In genomic region chr11:8707541-8708270, GRCh38 we compare ENCODE assay signal across 14 cellular contexts. TPM values are rescaled to one million over a fixed set of nuclear protein-coding genes. Genes with fewer than 3 reads are reported as not detected.
A peak's percentile ranks its signal among the peaks of the same experiment; 100 is the strongest.
DNase-seq lines count a peak whose midpoint lies in the region; ATAC-seq and TF ChIP-seq lines count a peak whose summit lies in the region.
"Had no signal": no experiment of that assay in that cellular context is flagged by ENCODE, and none has a peak within 500 bp of the region (broad histone marks: within the 10 kb centered on the region; RNA-seq: fewer than 3 reads in every experiment).

No MANE protein-coding gene starts in this region.

- no peak overlapping the region for H3K18ac ChIP-seq in mesenchymal stem cell (ENCODE audit: low read depth in 1 of 2, low read length in 2 of 2)

- H3K9me3 ChIP-seq in mesenchymal stem cell (ENCODE audit: control insufficient read depth, low read length) (peaks cover 5% of the 10 kb centered on the region), testis (no peaks in the 10 kb centered on the region)

- no peak overlapping the region for H3K14ac ChIP-seq in mesenchymal stem cell (ENCODE audit: low read length in 2 of 2)

- H3K4me3 ChIP-seq in mesenchymal stem cell (ENCODE audit: insufficient read depth in 1 of 2, low read depth in 1 of 2, low read length in 2 of 2) (no peak overlapping the region), testis (no peak overlapping the region)

- H2BK120ac ChIP-seq in mesenchymal stem cell (ENCODE audit: low read depth, low read length), result no peak overlapping the region

- peak; percentile 66 for DNase-seq in NCI-H2107 (lab: John Stamatoyannopoulos, UW)
- DNase-seq in caudate nucleus (lab: John Stamatoyannopoulos, UW), result peak in 4 of 61 donors; percentile 14 to 45 (median 34)
- no peak for DNase-seq in mesenchymal stem cell
- peak; percentile 91 for DNase-seq in testis
- no peak for DNase-seq in NK-92 (lab: John Stamatoyannopoulos, UW; ENCODE audit: unreplicated experiment)
- no peak for DNase-seq in SK-N-DZ (ENCODE audit: low spot score)
- DNase-seq in activated T-helper 2 cell treated with anti-CD3 and anti-CD28 coated beads, Interferon-gamma antibody, Interleukin-2, Interleukin-4, amounts not matched to agents 10 μg/mL and 5 μg/mL and 100 μg/mL, durations not matched to agents 14 hours and 24 hours and 36 hours (ENCODE audit: low spot score), result no peak
- DNase-seq: activated CD4-positive, alpha-beta T cell treated with anti-CD3 and anti-CD28 coated beads for 4 hours; CD4-positive, alpha-beta T cell; NCI-H2081 treated with DMSO at 0.1 percent for 48 hours; SHP77 had no signal

- no peak overlapping the region for H3K4me3 Mint-ChIP-seq in activated T-helper 2 cell treated with anti-CD3 and anti-CD28 coated beads, Interferon-gamma antibody, Interleukin-2, Interleukin-4, amounts not matched to agents 10 μg/mL and 5 μg/mL and 100 μg/mL, durations not matched to agents 14 hours and 24 hours and 36 hours (ENCODE audit: low read depth)
- H3K4me3 Mint-ChIP-seq: activated naive CD4-positive, alpha-beta T cell treated with anti-CD3 and anti-CD28 coated beads, Interleukin-2, amount 50 U/mL, for 24 hours; CD4-positive, alpha-beta T cell; neural crest cell had no signal

- H3K79me1 ChIP-seq in mesenchymal stem cell (replicated peaks; ENCODE audit: low read length, poor library complexity, severe bottlenecking), result peaks cover 6% of the 10 kb centered on the region

- H3K27me3 Mint-ChIP-seq in activated T-helper 2 cell treated with anti-CD3 and anti-CD28 coated beads, Interferon-gamma antibody, Interleukin-2, Interleukin-4, amounts not matched to agents 10 μg/mL and 5 μg/mL and 100 μg/mL, durations not matched to agents 14 hours and 24 hours and 36 hours (ENCODE audit: low read depth), result no peaks in the 10 kb centered on the region
- H3K27me3 Mint-ChIP-seq: activated naive CD4-positive, alpha-beta T cell treated with anti-CD3 and anti-CD28 coated beads, Interleukin-2, amount 50 U/mL, for 24 hours had no signal

- no peak overlapping the region for H2BK15ac ChIP-seq in mesenchymal stem cell (ENCODE audit: low read depth, poor library complexity, severe bottlenecking)

- no peak overlapping the region for H2AFZ ChIP-seq in mesenchymal stem cell (ENCODE audit: low read depth, low read length)

- no peak overlapping the region for H2AK5ac ChIP-seq in mesenchymal stem cell (ENCODE audit: low read length, severe bottlenecking)

- H3K9me3 Mint-ChIP-seq in activated T-helper 2 cell treated with anti-CD3 and anti-CD28 coated beads, Interferon-gamma antibody, Interleukin-2, Interleukin-4, amounts not matched to agents 10 μg/mL and 5 μg/mL and 100 μg/mL, durations not matched to agents 14 hours and 24 hours and 36 hours, result no peaks in the 10 kb centered on the region
- H3K9me3 Mint-ChIP-seq: activated naive CD4-positive, alpha-beta T cell treated with anti-CD3 and anti-CD28 coated beads, Interleukin-2, amount 50 U/mL, for 24 hours; CD4-positive, alpha-beta T cell; neural crest cell had no signal

- no peak for TF ChIP-seq POLR2A in testis (IDR thresholded peaks at IDR 0.05)

- H4K91ac ChIP-seq in mesenchymal stem cell (ENCODE audit: low read length), result no peak overlapping the region

- H3K36me3 ChIP-seq in mesenchymal stem cell (ENCODE audit: control insufficient read depth in 1 of 2, insufficient read depth in 2 of 2, low read depth in 1 of 2, low read length in 2 of 2), result peaks cover 76 to 81% of the 10 kb centered on the region in 2 experiments
- H3K36me3 ChIP-seq in testis (ENCODE audit: low read depth, missing control alignments), result no peaks in the 10 kb centered on the region

- H3K27me3 ChIP-seq in mesenchymal stem cell (ENCODE audit: control insufficient read depth in 1 of 2, insufficient read depth in 1 of 2, low read length in 2 of 2) (no peaks in the 10 kb centered on the region), testis (no peaks in the 10 kb centered on the region)

- H3K4me1 ChIP-seq in mesenchymal stem cell (ENCODE audit: control insufficient read depth, insufficient read depth, low read depth, low read length) (peaks cover 3% of the 10 kb centered on the region), testis (peaks cover 40% of the 10 kb centered on the region)

- H3K4me2 ChIP-seq in mesenchymal stem cell (ENCODE audit: low read length, poor library complexity, severe bottlenecking), result no peak overlapping the region

- intact Hi-C loops in testis (cut with DNase I; ENCODE audit: low total_unique reads), result no loop called here
- intact Hi-C loops in activated T-helper 2 cell treated with anti-CD3 and anti-CD28 coated beads, Interferon-gamma antibody, Interleukin-2, Interleukin-4, amounts not matched to agents 10 μg/mL and 5 μg/mL and 100 μg/mL, durations not matched to agents 14 hours and 24 hours and 36 hours (cut with micrococcal nuclease), result no loop called here

- peak overlapping the region; percentile 57 for H4K8ac ChIP-seq in mesenchymal stem cell (ENCODE audit: low read length)

- no peak overlapping the region for H2BK12ac ChIP-seq in mesenchymal stem cell (ENCODE audit: low read length in 2 of 2)

- no peaks in the 10 kb centered on the region for H3K36me3 Mint-ChIP-seq in activated T-helper 2 cell treated with anti-CD3 and anti-CD28 coated beads, Interferon-gamma antibody, Interleukin-2, Interleukin-4, amounts not matched to agents 10 μg/mL and 5 μg/mL and 100 μg/mL, durations not matched to agents 14 hours and 24 hours and 36 hours (ENCODE audit: low read depth)
- H3K36me3 Mint-ChIP-seq: activated naive CD4-positive, alpha-beta T cell treated with anti-CD3 and anti-CD28 coated beads, Interleukin-2, amount 50 U/mL, for 24 hours had no signal

- H3K9ac ChIP-seq in mesenchymal stem cell (ENCODE audit: low read length), result peak overlapping the region; percentile 82

- H3K27ac ChIP-seq in caudate nucleus (ENCODE audit: low read depth, low read length) (peak overlapping the region; percentile 56), mesenchymal stem cell (ENCODE audit: low read length, poor library complexity, severe bottlenecking) (no peak overlapping the region), testis (peak overlapping the region; percentile 89 to 90)

- 98% methylated on average over 10 of the region's 10 CpGs for WGBS in mesenchymal stem cell
- WGBS in testis, 2 donors, result 37 to 68% methylated on average over 9 to 10 of the region's 10 CpGs

- no peak for TF ChIP-seq CTCF in testis (IDR thresholded peaks at IDR 0.05)

- H2BK5ac ChIP-seq in mesenchymal stem cell (ENCODE audit: low read depth, low read length, poor library complexity, severe bottlenecking), result no peak overlapping the region

- no peak for ATAC-seq in HG03280 (IDR thresholded peaks at IDR 0.05; ENCODE audit: unreplicated experiment)

- no peak overlapping the region for H3K4ac ChIP-seq in mesenchymal stem cell (ENCODE audit: low read depth in 1 of 2, low read length in 2 of 2)

- no peak overlapping the region for H3K23ac ChIP-seq in mesenchymal stem cell (ENCODE audit: low read length in 2 of 2)

- no peaks in the 10 kb centered on the region for H3K4me1 Mint-ChIP-seq in activated T-helper 2 cell treated with anti-CD3 and anti-CD28 coated beads, Interferon-gamma antibody, Interleukin-2, Interleukin-4, amounts not matched to agents 10 μg/mL and 5 μg/mL and 100 μg/mL, durations not matched to agents 14 hours and 24 hours and 36 hours (ENCODE audit: low read depth)
- H3K4me1 Mint-ChIP-seq: activated naive CD4-positive, alpha-beta T cell treated with anti-CD3 and anti-CD28 coated beads, Interleukin-2, amount 50 U/mL, for 24 hours; neural crest cell had no signal

- H3K27ac Mint-ChIP-seq in activated T-helper 2 cell treated with anti-CD3 and anti-CD28 coated beads, Interferon-gamma antibody, Interleukin-2, Interleukin-4, amounts not matched to agents 10 μg/mL and 5 μg/mL and 100 μg/mL, durations not matched to agents 14 hours and 24 hours and 36 hours, result no peak overlapping the region
- H3K27ac Mint-ChIP-seq: activated naive CD4-positive, alpha-beta T cell treated with anti-CD3 and anti-CD28 coated beads, Interleukin-2, amount 50 U/mL, for 24 hours; CD4-positive, alpha-beta T cell had no signal

RNA-seq across cellular contexts. Expression of gene RPL27A, which starts 25.1 kb away (rescaled TPM):
- polyA plus RNA-seq in mesenchymal stem cell (2013, experiment 1 of 2), result 1,998 TPM
- polyA plus RNA-seq in mesenchymal stem cell (2013, experiment 2 of 2), result 1,912 TPM
- 100 to 1,000 TPM; 340 to 586 TPM for total RNA-seq in testis
- 1,052 TPM for polyA plus RNA-seq in testis (ENCODE audit: insufficient read depth, low read depth, low replicate concordance)
- polyA plus RNA-seq in SK-N-DZ (2014; cell fraction: cytosol; rRNA removed), result 2,631 and 2,777 TPM in 2 replicates
- polyA plus RNA-seq in SK-N-DZ (2014; cell fraction: nucleus; rRNA removed), result 785 and 949 TPM in 2 replicates
- total RNA-seq in activated T-helper 2 cell treated with anti-CD3 and anti-CD28 coated beads, Interferon-gamma antibody, Interleukin-2, Interleukin-4, amounts not matched to agents 10 μg/mL and 5 μg/mL and 100 μg/mL, durations not matched to agents 14 hours and 24 hours and 36 hours, result 749 and 766 TPM in 2 replicates

RNA-seq across cellular contexts. Expression of gene TRIM66, which starts 25.2 kb away (rescaled TPM):
- polyA plus RNA-seq in mesenchymal stem cell (2013, experiment 1 of 2), result 1.8 TPM
- 1.9 TPM for polyA plus RNA-seq in mesenchymal stem cell (2013, experiment 2 of 2)
- 10 to 100 TPM; 37.4 to 49.6 TPM for total RNA-seq in testis
- 49.2 TPM for polyA plus RNA-seq in testis (ENCODE audit: insufficient read depth, low read depth, low replicate concordance)
- polyA plus RNA-seq in SK-N-DZ (2014; cell fraction: cytosol; rRNA removed), result 0.80 and 3.7 TPM in 2 replicates
- polyA plus RNA-seq in SK-N-DZ (2014; cell fraction: nucleus; rRNA removed), result 6.2 and 7.3 TPM in 2 replicates
- 13.6 and 14.6 TPM in 2 replicates for total RNA-seq in activated T-helper 2 cell treated with anti-CD3 and anti-CD28 coated beads, Interferon-gamma antibody, Interleukin-2, Interleukin-4, amounts not matched to agents 10 μg/mL and 5 μg/mL and 100 μg/mL, durations not matched to agents 14 hours and 24 hours and 36 hours

Comparison
In these comparisons a context has a peak if more than half of its experiments do, and no peak if none do; other contexts are left out.
1. DNase-seq: peak in NCI-H2107 (single experiment) and testis (single experiment); none in mesenchymal stem cell (single experiment), NK-92 (single experiment), SK-N-DZ (single experiment) and activated T-helper 2 cell treated with anti-CD3 and anti-CD28 coated beads, Interferon-gamma antibody, Interleukin-2, Interleukin-4, amounts not matched to agents 10 μg/mL and 5 μg/mL and 100 μg/mL, durations not matched to agents 14 hours and 24 hours and 36 hours (single experiment).